In the genomic region with DNA sequence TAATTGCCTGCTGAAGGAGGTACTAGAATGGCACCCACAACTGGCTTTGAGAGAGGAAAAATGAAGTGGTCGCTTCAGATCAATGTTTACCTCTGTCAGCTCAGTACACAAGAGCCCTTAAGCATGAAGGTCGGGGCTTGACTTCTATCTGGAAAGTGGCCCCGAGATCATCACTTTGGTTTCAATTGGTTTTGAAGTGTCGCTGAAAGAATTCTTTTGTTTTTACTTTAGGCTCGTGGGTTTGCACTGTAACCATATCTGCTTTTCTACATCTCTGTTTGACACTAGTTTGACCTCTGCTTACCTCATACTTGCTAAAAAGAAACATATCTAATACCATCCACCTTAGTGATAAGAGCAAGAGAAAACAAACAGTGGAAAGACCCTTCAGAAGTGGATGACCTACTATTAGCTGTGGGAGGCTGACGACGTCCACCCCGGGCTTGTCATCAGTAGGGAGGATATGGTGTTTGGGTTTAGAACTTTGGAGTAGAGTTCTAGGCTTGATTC, we compare ENCODE assay signal across 10 cellular contexts.
DNase-seq lines count a peak whose midpoint lies in the region; ATAC-seq and TF ChIP-seq lines count a peak whose summit lies in the region.
"Had no signal": no experiment of that assay in that cellular context is flagged by ENCODE, and none has a peak within 500 bp of the region (broad histone marks: within the 10 kb centered on the region; RNA-seq: fewer than 3 reads in every experiment).

No MANE protein-coding gene starts in this region.

- ATAC-seq in HG03097 (IDR thresholded peaks at IDR 0.05; ENCODE audit: low FRiP score, unreplicated experiment) (peak; percentile 56), omental fat pad (ENCODE audit: low FRiP score) (no peak)
- ATAC-seq in activated CD8-positive, alpha-beta T cell treated with anti-CD3 and anti-CD28 coated beads for 36 hours, result peak; percentile 89

- no peaks in the 10 kb centered on the region for H3K27me3 Mint-ChIP-seq in activated CD8-positive, alpha-beta T cell treated with anti-CD3 and anti-CD28 coated beads for 36 hours

- H3K36me3 Mint-ChIP-seq in activated CD8-positive, alpha-beta T cell treated with anti-CD3 and anti-CD28 coated beads for 36 hours (ENCODE audit: low read depth), result no peaks in the 10 kb centered on the region

- peaks cover 4% of the 10 kb centered on the region for H3K9me3 Mint-ChIP-seq in activated CD8-positive, alpha-beta T cell treated with anti-CD3 and anti-CD28 coated beads for 36 hours

- TF ChIP-seq CTCF in activated CD8-positive, alpha-beta T cell treated with anti-CD3 and anti-CD28 coated beads for 36 hours (IDR thresholded peaks at IDR 0.05), result no peak
- no peak for TF ChIP-seq CTCF in omental fat pad (IDR thresholded peaks at IDR 0.05)

- intact Hi-C loops in activated CD8-positive, alpha-beta T cell treated with anti-CD3 and anti-CD28 coated beads for 36 hours (cut with micrococcal nuclease), result no loop called here

- in situ Hi-C loops in KBM-7 (cut with MboI; ENCODE audit: low pct_unique_long_range_greater_than_20kb, low sequenced_read_pairs), result no loop called here

- POLR2A ChIA-PET in activated CD8-positive, alpha-beta T cell treated with anti-CD3 and anti-CD28 coated beads for 36 hours (lab: Charles Lee), result interaction anchor here (0.6 to 1.7 kb wide), 8 partner anchors 11 to 360 kb away, joined by 3 to 6 read pairs (median 4); no protein-coding TSS in a partner anchor

- no peak overlapping the region for H3K4me3 Mint-ChIP-seq in activated CD8-positive, alpha-beta T cell treated with anti-CD3 and anti-CD28 coated beads for 36 hours
- H3K4me3 Mint-ChIP-seq: neural crest cell had no signal

- peak; percentile 23 for DNase-seq in activated CD8-positive, alpha-beta memory T cell treated with anti-CD3 and anti-CD28 coated beads, Interleukin-2, amount 50 U/mL, for 4 hours
- no peak for DNase-seq in activated CD8-positive, alpha-beta memory T cell treated with anti-CD3 and anti-CD28 coated beads, Interleukin-2, amount 50 U/mL, for 48 hours
- peak; percentile 67 for DNase-seq in activated CD8-positive, alpha-beta T cell treated with anti-CD3 and anti-CD28 coated beads for 36 hours
- DNase-seq in stimulated activated CD8-positive, alpha-beta memory T cell treated with anti-CD3 and anti-CD28 coated beads, Interleukin-15, amount 100 ng/mL, for 48 hours (ENCODE audit: low read depth in 2 of 2), result peak; percentile 36 to 39
- DNase-seq in ecto neural progenitor cell (ENCODE audit: low spot score), result no peak
- DNase-seq in KBM-7, result no peak
- DNase-seq in omental fat pad (ENCODE audit: low spot score), result no peak
- DNase-seq: activated naive CD4-positive, alpha-beta T cell had no signal

- CTCF ChIA-PET in activated CD8-positive, alpha-beta T cell treated with anti-CD3 and anti-CD28 coated beads for 36 hours (lab: Charles Lee), result interaction anchor here (1.1 to 1.2 kb wide), 2 partner anchors 28 to 364 kb away, joined by 3 to 4 read pairs; no protein-coding TSS in a partner anchor

- peaks cover 25% of the 10 kb centered on the region for H3K4me1 Mint-ChIP-seq in activated CD8-positive, alpha-beta T cell treated with anti-CD3 and anti-CD28 coated beads for 36 hours (ENCODE audit: low read depth)
- H3K4me1 Mint-ChIP-seq: neural crest cell had no signal

- H3K27ac Mint-ChIP-seq in activated CD8-positive, alpha-beta T cell treated with anti-CD3 and anti-CD28 coated beads for 36 hours, result peak overlapping the region; percentile 84

Comparison
In these comparisons a context has a peak if more than half of its experiments do, and no peak if none do; other contexts are left out.
1. DNase-seq: peak in activated CD8-positive, alpha-beta memory T cell treated with anti-CD3 and anti-CD28 coated beads, Interleukin-2, amount 50 U/mL, for 4 hours (single experiment), activated CD8-positive, alpha-beta T cell treated with anti-CD3 and anti-CD28 coated beads for 36 hours (single experiment) and stimulated activated CD8-positive, alpha-beta memory T cell treated with anti-CD3 and anti-CD28 coated beads, Interleukin-15, amount 100 ng/mL, for 48 hours (2 of 2); none in activated CD8-positive, alpha-beta memory T cell treated with anti-CD3 and anti-CD28 coated beads, Interleukin-2, amount 50 U/mL, for 48 hours (single experiment), ecto neural progenitor cell (single experiment), KBM-7 (single experiment) and omental fat pad (single experiment).